ENCODE assay signal across 11 cellular contexts in the genomic region with DNA sequence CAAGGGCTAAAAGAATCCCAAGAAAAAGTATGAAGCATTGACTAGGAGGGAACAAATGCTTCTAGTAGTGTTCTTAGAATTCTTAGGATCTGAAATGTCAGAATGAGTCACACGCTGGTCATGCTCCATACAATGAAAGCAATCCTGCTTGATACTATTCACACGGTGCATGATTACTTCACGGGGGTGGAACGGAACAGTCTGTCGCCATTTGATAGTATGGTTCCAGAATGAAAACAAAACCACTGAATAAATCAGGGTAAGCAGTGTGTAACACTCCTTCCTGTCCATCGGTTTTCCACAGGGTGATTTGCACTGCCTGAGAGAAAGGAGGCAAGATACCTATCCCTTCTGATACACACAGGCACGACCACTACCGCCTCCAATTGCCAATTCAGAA. TPM values are rescaled to one million over a fixed set of nuclear protein-coding genes. Genes with fewer than 3 reads are reported as not detected.
DNase-seq lines count a peak whose midpoint lies in the region; ATAC-seq and TF ChIP-seq lines count a peak whose summit lies in the region.
"Had no signal": no experiment of that assay in that cellular context is flagged by ENCODE, and none has a peak within 500 bp of the region (broad histone marks: within the 10 kb centered on the region; RNA-seq: fewer than 3 reads in every experiment).

No MANE protein-coding gene starts in this region.

- H3K9me3 ChIP-seq in thoracic aorta, result no peaks in the 10 kb centered on the region
- H3K9me3 ChIP-seq: Caco-2 had no signal

- peak overlapping the region; percentile 16 for H3K4me3 ChIP-seq in thoracic aorta

- peak overlapping the region; percentile 38 for H3K27ac Mint-ChIP-seq in activated T-cell treated with anti-CD3 and anti-CD28 coated beads, Interleukin-2, amount 50 U/mL, for 24 hours

- TF ChIP-seq CTCF in thoracic aorta (IDR thresholded peaks at IDR 0.05), result no peak

- peaks cover 22% of the 10 kb centered on the region for H3K4me1 Mint-ChIP-seq in activated T-cell treated with anti-CD3 and anti-CD28 coated beads, Interleukin-2, amount 50 U/mL, for 24 hours (ENCODE audit: low read depth)

- H3K36me3 ChIP-seq in thoracic aorta, result peaks cover 13% of the 10 kb centered on the region

- intact Hi-C loops in left ventricle myocardium superior (cut with micrococcal nuclease), result no loop called here

- H3K36me3 Mint-ChIP-seq in activated T-cell treated with anti-CD3 and anti-CD28 coated beads, Interleukin-2, amount 50 U/mL, for 24 hours (ENCODE audit: low read depth), result peaks cover 62% of the 10 kb centered on the region

- ATAC-seq in left ventricle myocardium superior, result peak; percentile 88
- peak; percentile 63 for ATAC-seq in thoracic aorta (ENCODE audit: insufficient number of reproducible peaks, low FRiP score, low read depth)
- ATAC-seq in GM18517 (IDR thresholded peaks at IDR 0.05; ENCODE audit: unreplicated experiment), result no peak
- no peak for ATAC-seq in HG03097 (IDR thresholded peaks at IDR 0.05; ENCODE audit: low FRiP score, unreplicated experiment)

- peaks cover 13 to 23% of the 10 kb centered on the region in 2 donors for H3K4me1 ChIP-seq in thoracic aorta (ENCODE audit: control insufficient read depth in 1 of 2, low read depth in 2 of 2)
- H3K4me1 ChIP-seq: Caco-2 had no signal

- H3K27me3 Mint-ChIP-seq in activated T-cell treated with anti-CD3 and anti-CD28 coated beads, Interleukin-2, amount 50 U/mL, for 24 hours, result no peaks in the 10 kb centered on the region

- peak overlapping the region; percentile 52 to 77 for H3K27ac ChIP-seq in thoracic aorta

- H3K9me3 Mint-ChIP-seq in activated T-cell treated with anti-CD3 and anti-CD28 coated beads, Interleukin-2, amount 50 U/mL, for 24 hours, result no peaks in the 10 kb centered on the region
- H3K9me3 Mint-ChIP-seq: nephron had no signal

- no peak for DNase-seq in activated T-cell treated with anti-CD3 and anti-CD28 coated beads, Interleukin-2, amount 50 U/mL, for 24 hours
- DNase-seq in activated T-cell treated with anti-CD3 and anti-CD28 coated beads for 4 hours (no peak), amniotic stem cell (lab: John Stamatoyannopoulos, UW) (peak; percentile 75), left ventricle myocardium superior (peak; percentile 1), thoracic aorta (ENCODE audit: low spot score) (peak; percentile 23), NCI-H2107 (lab: John Stamatoyannopoulos, UW) (no peak)
- DNase-seq: Caco-2, NCI-H146 had no signal

- no peak overlapping the region for H3K4me3 Mint-ChIP-seq in activated T-cell treated with anti-CD3 and anti-CD28 coated beads, Interleukin-2, amount 50 U/mL, for 24 hours
- H3K4me3 Mint-ChIP-seq: nephron had no signal

- no peaks in the 10 kb centered on the region for H3K27me3 ChIP-seq in thoracic aorta (replicated peaks; ENCODE audit: insufficient read depth)

RNA-seq across cellular contexts. Expression of a gene that starts 22.9 kb away (rescaled TPM):
- 620 TPM for total RNA-seq in left ventricle myocardium superior
- total RNA-seq in thoracic aorta, result 100 to 1,000 TPM; 178 to 593 TPM

RNA-seq across cellular contexts. Expression of a gene that starts 33.1 kb away (rescaled TPM):
- total RNA-seq in left ventricle myocardium superior (37.9 TPM), thoracic aorta (10 to 100 TPM; 48.3 to 76.0 TPM)

Comparison
In these comparisons a context has a peak if more than half of its experiments do, and no peak if none do; other contexts are left out.
1. DNase-seq: peak in amniotic stem cell (single experiment), left ventricle myocardium superior (single experiment) and thoracic aorta (single experiment); none in activated T-cell treated with anti-CD3 and anti-CD28 coated beads, Interleukin-2, amount 50 U/mL, for 24 hours (single experiment), activated T-cell treated with anti-CD3 and anti-CD28 coated beads for 4 hours (single experiment) and NCI-H2107 (single experiment).
2. ATAC-seq: peak in left ventricle myocardium superior (single experiment) and thoracic aorta (single experiment); none in GM18517 (single experiment) and HG03097 (single experiment).